ENCODE assay signal across 16 cellular contexts in the genomic region with DNA sequence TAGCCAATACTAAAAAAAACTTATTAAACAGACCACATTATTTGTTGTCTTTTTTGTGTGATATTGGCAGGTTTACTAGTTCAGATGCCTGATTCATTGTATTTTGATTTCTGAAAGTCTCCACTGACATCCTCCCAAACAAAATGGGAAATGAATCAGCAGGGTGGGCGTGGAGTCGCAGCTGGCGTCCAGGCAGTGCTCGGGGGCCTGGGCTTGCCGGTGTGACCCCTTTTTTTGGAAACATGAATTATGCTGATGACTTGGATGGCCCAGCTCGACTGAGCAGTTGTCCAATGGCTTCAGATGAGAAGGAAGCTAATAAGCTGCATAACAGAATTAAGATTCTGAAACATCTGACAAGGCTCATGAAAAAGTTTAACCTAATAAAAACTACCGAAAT. TPM values are rescaled to one million over a fixed set of nuclear protein-coding genes. Genes with fewer than 3 reads are reported as not detected.
"Had no signal": no experiment of that assay in that cellular context is flagged by ENCODE, and none has a peak within 500 bp of the region (broad histone marks: within the 10 kb centered on the region; RNA-seq: fewer than 3 reads in every experiment).

No MANE protein-coding gene starts in this region.

- H3K4me3 ChIP-seq: coronary artery, gastroesophageal sphincter, prostate gland, suprapubic skin, upper lobe of left lung had no signal

- H3K27ac Mint-ChIP-seq: activated naive CD4-positive, alpha-beta T cell treated with anti-CD3 and anti-CD28 coated beads, Interleukin-2, amount 10 ng/mL, durations not matched to agents 7 days and 5 days; activated T-helper 2 cell treated with anti-CD3 and anti-CD28 coated beads, Interferon-gamma antibody, Interleukin-2, Interleukin-4, amounts not matched to agents 10 μg/mL and 5 μg/mL and 100 μg/mL, durations not matched to agents 14 hours and 24 hours and 36 hours; T-helper 1 cell treated with Interleukin-12 subunit alpha and Interleukin-12 subunit beta and Interleukin-4 antibody, amounts not matched to agents 30 μg/mL and 1 μg/mL, for 36 hours had no signal

- H3K9me3 ChIP-seq: gastroesophageal sphincter, neutrophil, prostate gland, suprapubic skin, upper lobe of left lung had no signal

- H3K4me3 Mint-ChIP-seq: activated naive CD4-positive, alpha-beta T cell treated with anti-CD3 and anti-CD28 coated beads, Interleukin-2, amount 10 ng/mL, durations not matched to agents 7 days and 5 days; T-helper 1 cell treated with Interleukin-12 subunit alpha and Interleukin-12 subunit beta and Interleukin-4 antibody, amounts not matched to agents 30 μg/mL and 1 μg/mL, for 36 hours had no signal

- DNase-seq: activated CD4-positive, CD25-positive, alpha-beta regulatory T cell; activated naive CD4-positive, alpha-beta T cell treated with anti-CD3 and anti-CD28 coated beads, Interleukin-2, amount 10 ng/mL, durations not matched to agents 7 days and 5 days; anterior cingulate cortex; effector CD8-positive, alpha-beta T cell; kidney glomerular epithelial cell; stimulated activated CD4-positive, alpha-beta T cell treated with anti-CD3 and anti-CD28 coated beads, Interleukin-2, amount 100 ng/mL, for 48 hours; stimulated activated naive CD4-positive, alpha-beta T cell treated with Interleukin-2 at 50 U/mL for 16 hours had no signal

- H3K36me3 ChIP-seq: gastroesophageal sphincter, neutrophil, prostate gland, suprapubic skin, upper lobe of left lung had no signal

- H3K27ac ChIP-seq: coronary artery, gastroesophageal sphincter, neutrophil, prostate gland, suprapubic skin, upper lobe of left lung had no signal

- ATAC-seq: gastroesophageal sphincter, sciatic nerve had no signal

- H3K9me3 Mint-ChIP-seq: activated naive CD4-positive, alpha-beta T cell treated with anti-CD3 and anti-CD28 coated beads, Interleukin-2, amount 10 ng/mL, durations not matched to agents 7 days and 5 days; activated T-helper 2 cell treated with anti-CD3 and anti-CD28 coated beads, Interferon-gamma antibody, Interleukin-2, Interleukin-4, amounts not matched to agents 10 μg/mL and 5 μg/mL and 100 μg/mL, durations not matched to agents 14 hours and 24 hours and 36 hours; T-helper 1 cell treated with Interleukin-12 subunit alpha and Interleukin-12 subunit beta and Interleukin-4 antibody, amounts not matched to agents 30 μg/mL and 1 μg/mL, for 36 hours had no signal

RNA-seq across cellular contexts. Expression of gene KCNG2, which starts 1.7 kb away (rescaled TPM):
- total RNA-seq: activated T-helper 2 cell treated with anti-CD3 and anti-CD28 coated beads, Interferon-gamma antibody, Interleukin-2, Interleukin-4, amounts not matched to agents 10 μg/mL and 5 μg/mL and 100 μg/mL, durations not matched to agents 14 hours and 24 hours and 36 hours; suprapubic skin had no signal
